ENCODE assay signal across 8 cellular contexts in genomic region chr9:92669890-92670708, GRCh38. TPM values are rescaled to one million over a fixed set of nuclear protein-coding genes. Genes with fewer than 3 reads are reported as not detected.
DNase-seq lines count a peak whose midpoint lies in the region; ATAC-seq, FAIRE-seq and TF ChIP-seq lines count a peak whose summit lies in the region.

Gene IPPK (minus strand): TSS chr9:92670131. CDS start chr9:92669988, 143 bp downstream.

- H3K79me2 ChIP-seq in MM.1S (ENCODE audit: low read length), result peaks cover 58% of the 10 kb centered on the region

- no peaks in the 10 kb centered on the region for H3K27me3 Mint-ChIP-seq in nephron (ENCODE audit: low read depth)

- H3K27ac ChIP-seq in MM.1S (ENCODE audit: low read length), result peak within 1 kb of the TSS; percentile 62; the same call in 1 of the 2 replicates

- peak within 1 kb of the TSS; percentile 99 for H2AFZ ChIP-seq in MM.1S (ENCODE audit: low read length)

- H3K27me3 ChIP-seq in MM.1S (replicated peaks; ENCODE audit: insufficient read depth, low read length), result no peaks in the 10 kb centered on the region

- no peak for TF ChIP-seq CTCF in MM.1S (IDR thresholded peaks at IDR 0.05; ENCODE audit: low read length)
- TF ChIP-seq CTCF in fibroblast of the aortic adventitia (IDR thresholded peaks at IDR 0.05; ENCODE audit: insufficient read depth, low read length), result no peak
- TF ChIP-seq CTCF in nephron (IDR thresholded peaks at IDR 0.05; ENCODE audit: unreplicated experiment in 3 of 3), result no peak

- no peaks in the 10 kb centered on the region; the same call in 1 of the 2 replicates for H3K36me3 ChIP-seq in MM.1S (replicated peaks; ENCODE audit: insufficient read depth, low read length)

- peak; percentile 80 for FAIRE-seq in G401.6 (lab: Jason Lieb, UNC)

- peaks cover 9% of the 10 kb centered on the region for H3F3A ChIP-seq in MM.1S (ENCODE audit: insufficient read depth, low read length)

- H3K4me3 Mint-ChIP-seq in nephron, result peak within 1 kb of the TSS; percentile 82 to 98 (median 91)

- H3K27ac Mint-ChIP-seq in nephron, result peak within 1 kb of the TSS; percentile 88 to 95 (median 93)

- H3K4me1 ChIP-seq in MM.1S (ENCODE audit: low read length), result peaks cover 7% of the 10 kb centered on the region

- no peaks in the 10 kb centered on the region for H4K20me1 ChIP-seq in MM.1S (ENCODE audit: insufficient read depth, low read length)

- no peaks in the 10 kb centered on the region for H3K9me3 ChIP-seq in MM.1S (replicated peaks; ENCODE audit: insufficient read depth, low read length)

- peak within 1 kb of the TSS; percentile 82 for H3K9ac ChIP-seq in MM.1S (ENCODE audit: low read length)

- peak within 1 kb of the TSS; percentile 98 for H3K4me3 ChIP-seq in MM.1S (ENCODE audit: low read length)
- H3K4me3 ChIP-seq in fibroblast of the aortic adventitia (ENCODE audit: low read depth, low read length), result peak within 1 kb of the TSS; percentile 98

- ATAC-seq in stimulated activated naive CD8-positive, alpha-beta T cell treated with anti-CD3 and anti-CD28 coated beads, Interleukin-15, Interleukin-2, amounts not matched to agents 100 U/mL and 50 U/mL, for 24 hours, result peak; percentile 95

- peak; percentile 99 for DNase-seq in HCEC 1CT
- DNase-seq in MM.1S, result peak; percentile 99
- peak; percentile 98 for DNase-seq in SHP77 treated with DMSO at 0.1 percent for 48 hours (lab: John Stamatoyannopoulos, UW)
- DNase-seq in activated gamma-delta T cell (lab: John Stamatoyannopoulos, UW), result peak; percentile 98
- DNase-seq in fibroblast of the aortic adventitia (ENCODE audit: low read depth), result peak; percentile 98
- DNase-seq in stimulated activated naive CD8-positive, alpha-beta T cell treated with anti-CD3 and anti-CD28 coated beads, Interleukin-15, Interleukin-2, amounts not matched to agents 100 U/mL and 50 U/mL, for 24 hours, result peak; percentile 98

- H3K4me2 ChIP-seq in MM.1S (ENCODE audit: low read depth, low read length), result peak within 1 kb of the TSS; percentile 88

- H3K4me1 Mint-ChIP-seq in nephron, result peaks cover 18% of the 10 kb centered on the region

- no peaks in the 10 kb centered on the region for H3K36me3 Mint-ChIP-seq in nephron (ENCODE audit: low read depth)

- H3K9me2 ChIP-seq in MM.1S (replicated peaks; ENCODE audit: insufficient read depth, low read length), result no peaks in the 10 kb centered on the region

- no peaks in the 10 kb centered on the region for H3K9me3 Mint-ChIP-seq in nephron

RNA-seq across cellular contexts. Expression of gene IPPK, which starts in this region (rescaled TPM):
- 9.6 and 33.0 TPM in 2 replicates for total RNA-seq in fibroblast of the aortic adventitia (ENCODE audit: low replicate concordance)

Comparison
In these comparisons a context has a peak if more than half of its experiments do, and no peak if none do; other contexts are left out.
1. Peak in every context shown above with its lines: DNase-seq, ATAC-seq, H3K4me3 ChIP-seq and H3K27ac ChIP-seq.